ENCODE assay signal across 1 cellular context in genomic region chr14:25034803-25035681, GRCh38.
A peak's percentile ranks its signal among the peaks of the same experiment; 100 is the strongest.
TF ChIP-seq lines count a peak whose summit lies in the region.

No MANE protein-coding gene starts in this region.

TF ChIP-seq in HepG2, 621 proteins besides CTCF, POLR2A, EP300 and RAD21 (continued from another document and continues in another):
- TF ChIP-seq ZNF83 (CRISPR knock-in tag; IDR thresholded peaks at IDR 0.05; ENCODE audit: borderline replicate concordance) = no peak
- no peak for TF ChIP-seq CC2D1A (CRISPR knock-in tag; IDR thresholded peaks at IDR 0.05)
- TF ChIP-seq ZNF580 (CRISPR knock-in tag; IDR thresholded peaks at IDR 0.05; ENCODE audit: borderline replicate concordance, low read depth) = peak; percentile 83
- TF ChIP-seq SIX1 (CRISPR knock-in tag; IDR thresholded peaks at IDR 0.05; ENCODE audit: borderline replicate concordance) = peak; percentile 64; the same call in 1 of the 2 replicates
- TF ChIP-seq ZNF670 (CRISPR knock-in tag; IDR thresholded peaks at IDR 0.05; ENCODE audit: borderline replicate concordance) = peak; percentile 69; the same call in 1 of the 2 replicates
- 0 out of 2 replicates have a peak, but pooled peaks have one; percentile 40 for TF ChIP-seq GTF3A (CRISPR knock-in tag; conservative IDR thresholded peaks at IDR 0.05)
- TF ChIP-seq ZNF280B (CRISPR knock-in tag; IDR thresholded peaks at IDR 0.05; ENCODE audit: borderline replicate concordance) = no peak
- peak; percentile 50; the same call in 1 of the 2 replicates for TF ChIP-seq FOXJ3 (CRISPR knock-in tag; IDR thresholded peaks at IDR 0.05; ENCODE audit: borderline replicate concordance)
- TF ChIP-seq NFE2L2 (IDR thresholded peaks at IDR 0.05; ENCODE audit: low read length) = no peak
- no peak for TF ChIP-seq ZNF224 (CRISPR knock-in tag; IDR thresholded peaks at IDR 0.05)
- TF ChIP-seq RBFOX2 (IDR thresholded peaks at IDR 0.05; ENCODE audit: low read depth, low read length) = no peak
- no peak for TF ChIP-seq STAT5B (CRISPR knock-in tag; IDR thresholded peaks at IDR 0.05)
- no peak for TF ChIP-seq ZBTB1 (CRISPR knock-in tag; IDR thresholded peaks at IDR 0.05; ENCODE audit: borderline replicate concordance)
- no peak for TF ChIP-seq REST (IDR thresholded peaks at IDR 0.05; ENCODE audit: borderline replicate concordance in 1 of 2, low read depth in 1 of 2, low read length in 2 of 2)
- TF ChIP-seq ZFYVE20 (CRISPR knock-in tag; IDR thresholded peaks at IDR 0.05; ENCODE audit: borderline replicate concordance, low read depth) = no peak
- peak; percentile 78; the same call in 1 of the 2 replicates for TF ChIP-seq NFIC (IDR thresholded peaks at IDR 0.05; ENCODE audit: low read length)
- no peak for TF ChIP-seq ATF3 (CRISPR knock-in tag; IDR thresholded peaks at IDR 0.05)
- no peak for TF ChIP-seq MLXIP (CRISPR knock-in tag; IDR thresholded peaks at IDR 0.05; ENCODE audit: borderline replicate concordance)
- no peak for TF ChIP-seq NR2F6 (IDR thresholded peaks at IDR 0.05)
- peak; percentile 68; the same call in 1 of the 2 replicates for TF ChIP-seq NR2F6 (CRISPR knock-in tag; IDR thresholded peaks at IDR 0.05)
- TF ChIP-seq MIXL1 (CRISPR knock-in tag; IDR thresholded peaks at IDR 0.05) = peak; percentile 99
- TF ChIP-seq ZNF367 (CRISPR knock-in tag; IDR thresholded peaks at IDR 0.05; ENCODE audit: borderline replicate concordance) = no peak
- no peak for TF ChIP-seq E2F5 (CRISPR knock-in tag; conservative IDR thresholded peaks at IDR 0.05)
- TF ChIP-seq ZSCAN25 (CRISPR knock-in tag; IDR thresholded peaks at IDR 0.05) = no peak
- TF ChIP-seq SP1 (IDR thresholded peaks at IDR 0.05) = no peak
- TF ChIP-seq SP1 (CRISPR knock-in tag; IDR thresholded peaks at IDR 0.05) = peak; percentile 55; the same call in 1 of the 2 replicates
- no peak for TF ChIP-seq TCF7L2 (IDR thresholded peaks at IDR 0.05; ENCODE audit: low read depth, low read length)
- no peak for TF ChIP-seq ZNF407 (CRISPR knock-in tag; IDR thresholded peaks at IDR 0.05; ENCODE audit: not compliant biosample characterization)
- no peak for TF ChIP-seq HNRNPLL (IDR thresholded peaks at IDR 0.05; ENCODE audit: low read depth, low read length, poor library complexity, severe bottlenecking)
- TF ChIP-seq ZNF251 (CRISPR knock-in tag; IDR thresholded peaks at IDR 0.05) = no peak
- TF ChIP-seq ZFP37 (CRISPR knock-in tag; IDR thresholded peaks at IDR 0.05; ENCODE audit: borderline replicate concordance) = no peak
- no peak for TF ChIP-seq HNRNPL (IDR thresholded peaks at IDR 0.05; ENCODE audit: low read depth, low read length)
- peak; percentile 17; the same call in 1 of the 2 replicates for TF ChIP-seq FOXA1 (IDR thresholded peaks at IDR 0.05)
- TF ChIP-seq FOXA1 (CRISPR knock-in tag; IDR thresholded peaks at IDR 0.05) = peak; percentile 86
- TF ChIP-seq HNF4A (CRISPR knock-in tag; IDR thresholded peaks at IDR 0.05) = peak; percentile 88
- no peak for TF ChIP-seq ZBTB43 (CRISPR knock-in tag; conservative IDR thresholded peaks at IDR 0.05)
- TF ChIP-seq ZNF576 (CRISPR knock-in tag; IDR thresholded peaks at IDR 0.05) = peak; percentile 44; the same call in 1 of the 2 replicates
- TF ChIP-seq ZNF3 (CRISPR knock-in tag; IDR thresholded peaks at IDR 0.05) = no peak
- no peak for TF ChIP-seq RBAK (CRISPR knock-in tag; IDR thresholded peaks at IDR 0.05)
- no peak; the same call in 1 of the 2 replicates for TF ChIP-seq ZNF335 (CRISPR knock-in tag; IDR thresholded peaks at IDR 0.05)
